29 cellular contexts compared by ENCODE assay signal in the genomic region with DNA sequence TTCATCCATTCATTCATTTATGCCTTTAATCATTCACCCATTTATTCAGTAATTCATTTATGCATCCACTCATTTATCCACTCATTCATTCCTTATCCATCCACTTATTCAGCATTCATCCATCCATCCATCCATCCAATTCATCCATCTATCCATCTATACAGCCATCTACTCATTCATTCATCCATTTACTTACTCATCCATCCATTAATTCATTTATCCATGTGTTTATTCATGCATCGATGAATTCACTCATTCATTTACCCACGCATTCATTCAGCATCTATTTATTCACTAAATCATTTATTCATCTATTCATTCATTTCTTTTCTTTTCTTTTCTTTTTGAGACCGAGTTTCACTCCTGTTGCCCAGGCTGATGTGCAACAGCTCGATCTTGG. TPM values are rescaled to one million over a fixed set of nuclear protein-coding genes. Genes with fewer than 3 reads are reported as not detected.
"Had no signal": no experiment of that assay in that cellular context is flagged by ENCODE, and none has a peak within 500 bp of the region (broad histone marks: within the 10 kb centered on the region; RNA-seq: fewer than 3 reads in every experiment).

No MANE protein-coding gene starts in this region.

- H3K4me2 ChIP-seq: neural progenitor cell had no signal

- H3K4me1 ChIP-seq: neural progenitor cell, parathyroid adenoma, psoas muscle, right lobe of liver, sigmoid colon, suprapubic skin, testis, tibial artery, transverse colon, upper lobe of right lung, uterus had no signal

- H3K4me3 ChIP-seq: neural progenitor cell, ovary, psoas muscle, right lobe of liver, sigmoid colon, suprapubic skin, testis, tibial artery, transverse colon, upper lobe of right lung, uterus had no signal

- H2AFZ ChIP-seq: neural progenitor cell, parathyroid adenoma had no signal

- H3K79me2 ChIP-seq: parathyroid adenoma had no signal

- ATAC-seq: natural killer cell; psoas muscle; right cardiac atrium; right lobe of liver; stimulated activated memory B cell treated with anti-CD40 and anti-IgM and Interleukin-4, amounts not matched to agents 10 μg/mL and 1 μg/mL and 100 μg/mL, for 72 hours; stimulated activated naive CD8-positive, alpha-beta T cell treated with anti-CD3 and anti-CD28 coated beads, Interleukin-15, amount 100 ng/mL, for 72 hours; stimulated activated naive CD8-positive, alpha-beta T cell treated with anti-CD3 and anti-CD28 coated beads, Interleukin-15, Interleukin-2, amounts not matched to agents 100 U/mL and 50 U/mL, for 24 hours; upper lobe of right lung had no signal

- H3K36me3 ChIP-seq: neural progenitor cell, ovary, right lobe of liver, sigmoid colon, suprapubic skin, tibial artery, transverse colon, upper lobe of right lung, uterus had no signal

- H3K27me3 ChIP-seq: neural progenitor cell, ovary, right lobe of liver, suprapubic skin, testis, tibial artery, transverse colon, upper lobe of right lung, uterus had no signal

- DNase-seq: natural killer cell; occipital lobe; ovary; posterior cingulate gyrus; psoas muscle; right cardiac atrium; sigmoid colon; small intestine; stimulated activated CD4-positive, alpha-beta T cell treated with anti-CD3 and anti-CD28 coated beads, Interleukin-1b, Interleukin-23, amount 100 ng/mL, for 48 hours; stimulated activated CD4-positive, alpha-beta T cell treated with anti-CD3 and anti-CD28 coated beads, Interleukin-4, amount 100 ng/mL, for 1 hour; stimulated activated CD4-positive, alpha-beta T cell treated with anti-CD3 and anti-CD28 coated beads, Interleukin-4, amount 100 ng/mL, for 4 hours; stimulated activated CD8-positive, alpha-beta memory T cell treated with anti-CD3 and anti-CD28 coated beads, Interleukin-4, amount 100 ng/mL, for 48 hours; stimulated activated naive CD4-positive, alpha-beta T cell; stimulated activated naive CD8-positive, alpha-beta T cell treated with anti-CD3 and anti-CD28 coated beads, Interleukin-15, amount 100 ng/mL, for 72 hours; stimulated activated naive CD8-positive, alpha-beta T cell treated with anti-CD3 and anti-CD28 coated beads, Interleukin-15, Interleukin-2, amounts not matched to agents 100 U/mL and 50 U/mL, for 24 hours; substantia nigra; testis; tibial artery; transverse colon; uterus had no signal

- H3K9ac ChIP-seq: neural progenitor cell, parathyroid adenoma had no signal

- H3K9me3 ChIP-seq: ovary, psoas muscle, right lobe of liver, sigmoid colon, suprapubic skin, testis, tibial artery, transverse colon, upper lobe of right lung, uterus had no signal

- H3K27ac ChIP-seq: neural progenitor cell, ovary, parathyroid adenoma, psoas muscle, right lobe of liver, sigmoid colon, suprapubic skin, testis, tibial artery, transverse colon, upper lobe of right lung, uterus had no signal

- FAIRE-seq: small intestine had no signal

RNA-seq across cellular contexts. Expression of gene P2RY8, which starts 10.4 kb away (rescaled TPM):
- total RNA-seq: osteoblast, progenitor cell of endocrine pancreas had no signal
- polyA plus RNA-seq: neural cell had no signal
